In genomic region chr19:46306501-46306900, GRCh38 we compare ENCODE assay signal across 9 cellular contexts. TPM values are rescaled to one million over a fixed set of nuclear protein-coding genes. Genes with fewer than 3 reads are reported as not detected.
"Had no signal": no experiment of that assay in that cellular context is flagged by ENCODE, and none has a peak within 500 bp of the region (broad histone marks: within the 10 kb centered on the region; RNA-seq: fewer than 3 reads in every experiment).

No MANE protein-coding gene starts in this region.

- H2AFZ ChIP-seq: GM23248 had no signal

- ATAC-seq: HCT116 had no signal

- H3K9me3 ChIP-seq: HAP-1 had no signal

- H3K4me1 ChIP-seq: HAP-1 had no signal

- H3K27ac ChIP-seq: GM23248 had no signal

- H3K9ac ChIP-seq: GM23248 had no signal

- H3K4me3 ChIP-seq: GM23248, HAP-1 had no signal

- FAIRE-seq: HTR-8/SVneo had no signal

- DNase-seq: GM23248, GOT3, H7, IMR-90 had no signal

- H3K36me3 ChIP-seq: HAP-1 had no signal

RNA-seq across cellular contexts. Expression of gene HIF3A, which starts 9.7 kb away (rescaled TPM):
- total RNA-seq: GM23248, H4, HT-29, IMR-90 had no signal
